Comparison of ENCODE assay signal across 21 cellular contexts in genomic region chr2:191916826-191917225, GRCh38.
"Had no signal": no experiment of that assay in that cellular context is flagged by ENCODE, and none has a peak within 500 bp of the region (broad histone marks: within the 10 kb centered on the region; RNA-seq: fewer than 3 reads in every experiment).

No MANE protein-coding gene starts in this region.

- H3K36me3 ChIP-seq: gastrocnemius medialis, heart left ventricle, left lung, ovary, spleen, stomach, thyroid gland had no signal

- H3K27me3 ChIP-seq: heart left ventricle, left lung, ovary, spleen, stomach, thyroid gland had no signal

- H3K4me3 Mint-ChIP-seq: effector memory CD8-positive, alpha-beta T cell; naive thymus-derived CD8-positive, alpha-beta T cell; nephron progenitor cell; type B pancreatic cell had no signal

- H3K4me1 ChIP-seq: gastrocnemius medialis, left lung, psoas muscle, spleen had no signal

- H3K9me3 ChIP-seq: gastrocnemius medialis, heart left ventricle, ovary, psoas muscle, stomach, thyroid gland had no signal

- H3K27ac ChIP-seq: gastrocnemius medialis, heart left ventricle, left lung, ovary, psoas muscle, skin epidermis, thyroid gland had no signal

- H3K9me3 Mint-ChIP-seq: effector memory CD8-positive, alpha-beta T cell; naive thymus-derived CD8-positive, alpha-beta T cell; nephron progenitor cell had no signal

- DNase-seq: cerebellar nuclear complex; cortex of kidney; effector memory CD8-positive, alpha-beta T cell; gastrocnemius medialis; heart left ventricle; hippocampal formation; left cardiac atrium; left lung; naive thymus-derived CD8-positive, alpha-beta T cell; nephron progenitor cell; occipital lobe; ovary; posterior cingulate gyrus; psoas muscle; right cardiac atrium; spleen; stimulated activated naive CD4-positive, alpha-beta T cell; stomach; thyroid gland had no signal

- H3K27me3 Mint-ChIP-seq: type B pancreatic cell had no signal

- H3K36me3 Mint-ChIP-seq: naive thymus-derived CD8-positive, alpha-beta T cell had no signal

- H3K27ac Mint-ChIP-seq: effector memory CD8-positive, alpha-beta T cell; naive thymus-derived CD8-positive, alpha-beta T cell; nephron progenitor cell; type B pancreatic cell had no signal

- H3K4me3 ChIP-seq: gastrocnemius medialis, heart left ventricle, left lung, ovary, psoas muscle, skin epidermis, spleen, stomach, thyroid gland had no signal

- H3K4me1 Mint-ChIP-seq: naive thymus-derived CD8-positive, alpha-beta T cell had no signal
